ENCODE assay signal across 31 cellular contexts in the genomic region with DNA sequence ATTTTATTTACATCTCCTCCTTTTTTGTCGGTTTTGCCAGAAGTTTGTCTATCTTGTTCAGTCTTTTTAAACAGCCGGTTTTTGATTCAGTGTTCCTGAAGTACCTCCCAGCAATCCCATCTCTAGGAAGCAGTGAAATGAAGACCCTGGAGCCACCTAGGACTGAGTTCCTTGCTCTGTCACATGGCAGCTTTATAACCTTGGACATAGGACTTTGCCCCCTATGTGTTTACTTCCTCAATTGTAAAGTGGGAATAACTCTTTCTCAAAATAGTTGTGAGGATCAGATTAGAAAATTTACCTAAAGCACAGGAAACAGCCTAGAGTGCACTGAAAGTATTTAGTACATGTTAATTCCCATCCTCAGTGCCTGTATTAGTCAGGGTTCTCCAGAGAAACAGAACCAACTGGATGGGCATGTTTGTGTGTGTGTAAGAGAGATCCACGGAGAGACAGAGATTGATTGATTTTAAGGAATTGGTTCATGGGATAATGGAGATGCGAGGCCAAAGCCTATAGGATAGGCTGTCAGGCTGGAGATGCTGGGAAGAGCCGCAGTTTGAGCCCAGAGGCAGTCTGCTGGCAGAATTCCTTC. TPM values are rescaled to one million over a fixed set of nuclear protein-coding genes. Genes with fewer than 3 reads are reported as not detected.
A peak's percentile ranks its signal among the peaks of the same experiment; 100 is the strongest.
DNase-seq lines count a peak whose midpoint lies in the region; ATAC-seq and TF ChIP-seq lines count a peak whose summit lies in the region.
"Had no signal": no experiment of that assay in that cellular context is flagged by ENCODE, and none has a peak within 500 bp of the region (broad histone marks: within the 10 kb centered on the region; RNA-seq: fewer than 3 reads in every experiment).

No MANE protein-coding gene starts in this region.

- H3K27me3 Mint-ChIP-seq in activated naive CD8-positive, alpha-beta T cell = no peaks in the 10 kb centered on the region
- H3K27me3 Mint-ChIP-seq in activated naive CD8-positive, alpha-beta T cell treated with anti-CD3 and anti-CD28 coated beads, Interleukin-2, amount 50 U/mL, for 24 hours = peaks cover 6% of the 10 kb centered on the region

- no peaks in the 10 kb centered on the region for H3K36me3 Mint-ChIP-seq in activated naive CD8-positive, alpha-beta T cell
- H3K36me3 Mint-ChIP-seq in activated naive CD8-positive, alpha-beta T cell treated with anti-CD3 and anti-CD28 coated beads, Interleukin-2, amount 50 U/mL, for 24 hours (ENCODE audit: low read depth) = no peaks in the 10 kb centered on the region
- H3K36me3 Mint-ChIP-seq: mesothelial cell of epicardium, natural killer cell had no signal

- no peak for DNase-seq in activated naive CD8-positive, alpha-beta T cell treated with anti-CD3 and anti-CD28 coated beads, Interleukin-2, amount 50 U/mL, for 24 hours
- DNase-seq in mucosa of descending colon (peak in 1 of 3 donors; percentile 82), tibial nerve (ENCODE audit: low spot score in 2 of 2) (no peak), kidney tubule cell (ENCODE audit: low spot score) (no peak), occipital lobe (lab: John Stamatoyannopoulos, UW) (no peak)
- DNase-seq: activated CD4-positive, alpha-beta T cell treated with anti-CD3 and anti-CD28 coated beads for 36 hours; activated naive CD4-positive, alpha-beta T cell treated with anti-CD3 and anti-CD28 coated beads for 36 hours; activated T-cell treated with anti-CD3 and anti-CD28 coated beads, Interleukin-2, amount 50 U/mL, for 48 hours; AML-193; amygdala; caudate nucleus; DMS53; GOT3; heart left ventricle; Karpas-422; left lung; natural killer cell; NCI-H187 treated with DMSO at 0.1 percent for 48 hours; NCI-H526 treated with DMSO at 0.1 percent for 48 hours; stimulated activated CD4-positive, alpha-beta T cell treated with anti-CD3 and anti-CD28 coated beads, Interleukin-12 subunit alpha, Interleukin-12 subunit beta, amount 100 ng/mL, for 4 hours; stimulated activated CD4-positive, alpha-beta T cell treated with anti-CD3 and anti-CD28 coated beads, Interleukin-4, amount 100 ng/mL, for 4 hours; stimulated activated naive CD4-positive, alpha-beta T cell; T-helper 1 cell had no signal

- H3K4me3 Mint-ChIP-seq in activated naive CD8-positive, alpha-beta T cell = no peak overlapping the region
- H3K4me3 Mint-ChIP-seq in activated naive CD8-positive, alpha-beta T cell treated with anti-CD3 and anti-CD28 coated beads, Interleukin-2, amount 50 U/mL, for 24 hours = no peak overlapping the region
- H3K4me3 Mint-ChIP-seq: activated CD4-positive, alpha-beta T cell treated with anti-CD3 and anti-CD28 coated beads for 36 hours; activated naive CD4-positive, alpha-beta T cell treated with anti-CD3 and anti-CD28 coated beads for 36 hours; dendritic cell treated with granulocyte-macrophage colony-stimulating factor and Interleukin-4, amounts not matched to agents 40 ng/mL and 50 ng/mL, for 4 days; mesothelial cell of epicardium; natural killer cell had no signal

- H3K27me3 ChIP-seq in duodenal mucosa (ENCODE audit: control insufficient read depth in 1 of 2, insufficient read depth in 2 of 2, low read length in 2 of 2) (peaks cover 0 to 3% of the 10 kb centered on the region in 2 donors), tibial nerve (peaks cover 0 to 9% of the 10 kb centered on the region in 2 donors)
- H3K27me3 ChIP-seq: right atrium auricular region had no signal

- H3K9ac ChIP-seq in duodenal mucosa (ENCODE audit: low read depth in 1 of 2, low read length in 2 of 2) = no peak overlapping the region

- no peak for ATAC-seq in activated naive CD8-positive, alpha-beta T cell treated with anti-CD3 and anti-CD28 coated beads, Interleukin-2, amount 50 U/mL, for 24 hours
- ATAC-seq in mucosa of descending colon = peak; percentile 88
- ATAC-seq in GM21737 (IDR thresholded peaks at IDR 0.05; ENCODE audit: unreplicated experiment) = no peak
- ATAC-seq: activated CD4-positive, alpha-beta T cell treated with anti-CD3 and anti-CD28 coated beads for 36 hours; heart left ventricle; left lung; natural killer cell had no signal

- TF ChIP-seq POLR2A in tibial nerve (IDR thresholded peaks at IDR 0.05) = no peak

- H3K36me3 ChIP-seq in duodenal mucosa (ENCODE audit: control insufficient read depth in 1 of 2, insufficient read depth in 2 of 2, low read length in 2 of 2) (peaks cover under 1 to 8% of the 10 kb centered on the region in 2 donors), mucosa of descending colon (ENCODE audit: low read depth) (no peaks in the 10 kb centered on the region), tibial nerve (peaks cover 0 to 7% (median 0%) of the 10 kb centered on the region in 3 donors)
- H3K36me3 ChIP-seq: heart left ventricle, left lung, right atrium auricular region had no signal

- intact Hi-C loops in mucosa of descending colon (cut with DNase I, micrococcal nuclease) = no loop called here

- H3K4me1 Mint-ChIP-seq in activated naive CD8-positive, alpha-beta T cell (ENCODE audit: low read depth) = peaks cover 5% of the 10 kb centered on the region
- peaks cover 4% of the 10 kb centered on the region for H3K4me1 Mint-ChIP-seq in activated naive CD8-positive, alpha-beta T cell treated with anti-CD3 and anti-CD28 coated beads, Interleukin-2, amount 50 U/mL, for 24 hours

- H3K27ac ChIP-seq in duodenal mucosa (ENCODE audit: low read depth, low read length) (peak overlapping the region; percentile 5), tibial nerve (peak overlapping the region in 1 of 4 donors; percentile 38)
- H3K27ac ChIP-seq: heart left ventricle, left lung, right atrium auricular region had no signal

- H3K9me3 ChIP-seq in duodenal mucosa (ENCODE audit: control insufficient read depth in 1 of 2, low read length in 2 of 2) = no peaks in the 10 kb centered on the region
- no peaks in the 10 kb centered on the region for H3K9me3 ChIP-seq in mucosa of descending colon
- H3K9me3 ChIP-seq in tibial nerve = no peaks in the 10 kb centered on the region
- H3K9me3 ChIP-seq: heart left ventricle, left lung, right atrium auricular region had no signal

- TF ChIP-seq CTCF in mucosa of descending colon (IDR thresholded peaks at IDR 0.05) (no peak), tibial nerve (IDR thresholded peaks at IDR 0.05) (no peak)

- 84 to 85% methylated on average over 5 of the region's 5 CpGs for WGBS in tibial nerve, 2 donors

- TF ChIP-seq EP300 in tibial nerve (IDR thresholded peaks at IDR 0.05) = no peak

- H3K27ac Mint-ChIP-seq in activated naive CD8-positive, alpha-beta T cell = peak overlapping the region; percentile 17
- no peak overlapping the region for H3K27ac Mint-ChIP-seq in activated naive CD8-positive, alpha-beta T cell treated with anti-CD3 and anti-CD28 coated beads, Interleukin-2, amount 50 U/mL, for 24 hours
- H3K27ac Mint-ChIP-seq: activated CD4-positive, alpha-beta T cell treated with anti-CD3 and anti-CD28 coated beads for 36 hours; activated naive CD4-positive, alpha-beta T cell treated with anti-CD3 and anti-CD28 coated beads for 36 hours; dendritic cell treated with granulocyte-macrophage colony-stimulating factor and Interleukin-4, amounts not matched to agents 40 ng/mL and 50 ng/mL, for 4 days; mesothelial cell of epicardium; natural killer cell had no signal

- H3K4me3 ChIP-seq in duodenal mucosa (ENCODE audit: low read depth in 1 of 2, low read length in 2 of 2) = no peak overlapping the region
- no peak overlapping the region for H3K4me3 ChIP-seq in mucosa of descending colon
- no peak overlapping the region for H3K4me3 ChIP-seq in tibial nerve
- H3K4me3 ChIP-seq: heart left ventricle, left lung, right atrium auricular region had no signal

- no peaks in the 10 kb centered on the region for H3K9me3 Mint-ChIP-seq in activated naive CD8-positive, alpha-beta T cell (ENCODE audit: low read depth)
- no peaks in the 10 kb centered on the region for H3K9me3 Mint-ChIP-seq in activated naive CD8-positive, alpha-beta T cell treated with anti-CD3 and anti-CD28 coated beads, Interleukin-2, amount 50 U/mL, for 24 hours
- H3K9me3 Mint-ChIP-seq: activated naive CD4-positive, alpha-beta T cell treated with anti-CD3 and anti-CD28 coated beads for 36 hours; dendritic cell treated with granulocyte-macrophage colony-stimulating factor and Interleukin-4, amounts not matched to agents 40 ng/mL and 50 ng/mL, for 4 days; mesothelial cell of epicardium; natural killer cell had no signal

- H3K4me1 ChIP-seq in duodenal mucosa (ENCODE audit: control insufficient read depth in 1 of 2, insufficient read depth in 2 of 2, low read length in 2 of 2) (peaks cover 19 to 27% of the 10 kb centered on the region in 2 donors), mucosa of descending colon (ENCODE audit: low read depth) (peaks cover 31% of the 10 kb centered on the region), tibial nerve (peaks cover 0 to 5% (median 2%) of the 10 kb centered on the region in 4 donors)

RNA-seq across cellular contexts. Expression of gene FAM83F, which starts 20.0 kb away (rescaled TPM):
- total RNA-seq in mucosa of descending colon (10 to 100 TPM; 15.8 to 48.0 (median 35.0) TPM), tibial nerve (10 to 100 TPM in 2 of 4 donors, 1 to 10 TPM in 2; 8.2 to 11.2 (median 9.8) TPM), occipital lobe (0.78 TPM)
- total RNA-seq: osteocyte, SK-MEL-5 had no signal

RNA-seq across cellular contexts. Expression of gene TMA7B, which starts 54.6 kb away (rescaled TPM):
- total RNA-seq in mucosa of descending colon (under 1 TPM; 0.22 to 0.51 (median 0.23) TPM), tibial nerve (not detected), occipital lobe (not detected)
- total RNA-seq: mesothelial cell of epicardium, osteocyte, right atrium auricular region had no signal
